8 cellular contexts compared by ENCODE assay signal in genomic region chr19:41226053-41226873, GRCh38. TPM values are rescaled to one million over a fixed set of nuclear protein-coding genes. Genes with fewer than 3 reads are reported as not detected.
DNase-seq lines count a peak whose midpoint lies in the region; ATAC-seq and TF ChIP-seq lines count a peak whose summit lies in the region.

No MANE protein-coding gene starts in this region.

- TF ChIP-seq POLR2A in body of pancreas (IDR thresholded peaks at IDR 0.05) = peak in 2 of 3 donors; percentile 21 to 37

- no peaks in the 10 kb centered on the region for H3K36me3 ChIP-seq in body of pancreas (replicated peaks in 1 of 2; ENCODE audit: insufficient read depth in 1 of 2, low read depth in 2 of 2)
- H3K36me3 ChIP-seq in iPS-15b (ENCODE audit: control insufficient read depth, insufficient read depth, low read length) = peaks cover 5% of the 10 kb centered on the region

- 0 to 4% methylated on average over 6 to 60 of the region's 67 CpGs for WGBS in body of pancreas, 2 donors

- intact Hi-C loops in body of pancreas (cut with DNase I) = no loop called here
- intact Hi-C loops in sciatic nerve (cut with DNase I) = no loop called here

- peak overlapping the region; percentile 56 for H3K9ac ChIP-seq in iPS-15b (ENCODE audit: low read depth, low read length)

- peak in 3 of 7 experiments; percentile 9 to 34 (median 17) for TF ChIP-seq CTCF in body of pancreas (IDR thresholded peaks at IDR 0.05)

- peaks cover 16% of the 10 kb centered on the region for H3K4me1 ChIP-seq in body of pancreas
- H3K4me1 ChIP-seq in iPS-15b (ENCODE audit: control insufficient read depth, insufficient read depth, low read length) = peaks cover 12% of the 10 kb centered on the region

- H3K27me3 ChIP-seq in body of pancreas (no peaks in the 10 kb centered on the region), iPS-15b (ENCODE audit: control insufficient read depth, insufficient read depth, low read length) (no peaks in the 10 kb centered on the region)

- peak in 3 of 5 experiments; percentile 14 to 41 (median 27) for DNase-seq in T-helper 2 cell
- peak; percentile 62 to 80 (median 69) for DNase-seq in body of pancreas
- DNase-seq in sciatic nerve (ENCODE audit: low spot score) = peak; percentile 79

- H3K27ac ChIP-seq in body of pancreas = peak overlapping the region in 3 of 4 donors; percentile 41 to 56 (median 45)

- H3K4me3 ChIP-seq in GM08714 (ENCODE audit: low read length) (peak overlapping the region; percentile 7; the same call in 1 of the 2 replicates), body of pancreas (peak overlapping the region; percentile 13 to 37), iPS-15b (ENCODE audit: low read depth, low read length) (peak overlapping the region; percentile 57)

- ATAC-seq in body of pancreas (peak; percentile 75), sciatic nerve (peak; percentile 60), HG02870 (IDR thresholded peaks at IDR 0.05; ENCODE audit: unreplicated experiment) (no peak), HG02840 (IDR thresholded peaks at IDR 0.05; ENCODE audit: low FRiP score, unreplicated experiment) (no peak), GM21786 (IDR thresholded peaks at IDR 0.05; ENCODE audit: unreplicated experiment) (no peak)

- no peaks in the 10 kb centered on the region for H3K9me3 ChIP-seq in body of pancreas
- H3K9me3 ChIP-seq in iPS-15b (ENCODE audit: control insufficient read depth, insufficient read depth, low read length) = no peaks in the 10 kb centered on the region

RNA-seq across cellular contexts. Expression of gene AXL, which starts 7.2 kb away (rescaled TPM):
- 10 to 100 TPM; 14.2 to 15.0 TPM for total RNA-seq in body of pancreas
- total RNA-seq in sciatic nerve = 65.8 TPM

RNA-seq across cellular contexts. Expression of gene CYP2S1, which starts 33.2 kb away (rescaled TPM):
- total RNA-seq in body of pancreas (1 to 10 TPM in 1 of 2 donors, not detected in 1; 6.7 TPM), sciatic nerve (1.1 TPM)

RNA-seq across cellular contexts. Expression of gene HNRNPUL1, which starts 37.9 kb away (rescaled TPM):
- total RNA-seq in body of pancreas (10 to 100 TPM; 76.0 to 87.3 TPM), sciatic nerve (161 TPM)

Comparison
In these comparisons a context has a peak if more than half of its experiments do, and no peak if none do; other contexts are left out.
1. H3K4me3 ChIP-seq: peak in every context shown above with its lines; median percentile 57 in iPS-15b; 25 in body of pancreas; 7 in GM08714.
2. DNase-seq: peak in every context shown above with its lines; median percentile 79 in sciatic nerve; 69 in body of pancreas; 27 in T-helper 2 cell.
3. ATAC-seq: peak in body of pancreas (single experiment) and sciatic nerve (single experiment); none in HG02870 (single experiment), HG02840 (single experiment) and GM21786 (single experiment).